8 cellular contexts compared by ENCODE assay signal in the genomic region with DNA sequence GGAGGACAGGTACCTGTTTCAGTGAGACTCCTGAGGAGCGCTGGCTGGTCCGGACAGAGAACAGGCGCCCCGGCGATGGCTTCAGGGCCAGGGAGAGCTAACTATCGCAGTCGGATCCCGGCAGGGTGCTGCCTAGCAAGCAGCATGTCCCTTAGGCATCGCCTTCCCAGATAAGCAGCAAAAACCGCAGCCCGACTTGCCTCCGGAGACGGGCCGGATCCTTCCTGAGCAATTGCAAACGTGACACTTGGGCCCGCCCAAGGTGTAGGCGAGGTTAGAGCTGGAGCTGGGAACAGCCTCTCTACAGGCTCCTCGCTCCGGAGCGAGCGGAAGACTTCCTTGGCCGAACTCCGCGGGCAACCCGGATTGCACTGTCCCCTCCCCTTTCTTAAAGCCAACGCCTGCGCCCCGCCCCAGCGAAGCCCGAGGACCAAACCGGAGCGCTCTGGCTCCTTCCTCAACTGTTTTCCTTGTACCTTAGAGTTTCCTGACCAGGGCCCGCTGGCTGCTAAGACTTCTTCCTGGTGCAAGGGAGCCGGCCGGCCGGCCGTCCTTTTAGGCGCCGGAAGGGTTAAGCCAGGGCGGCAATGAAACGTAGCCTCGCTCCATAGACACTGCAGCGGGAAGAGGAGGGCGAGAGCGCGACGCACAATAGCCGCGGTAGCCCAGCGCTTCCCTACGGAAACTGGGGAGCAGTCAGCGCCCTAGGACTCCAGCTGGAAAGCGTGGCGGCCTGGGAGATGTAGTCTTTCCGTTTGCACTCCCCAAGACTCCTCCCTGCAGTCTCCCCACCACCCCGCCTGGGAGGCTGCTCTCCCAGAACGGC. TPM values are rescaled to one million over a fixed set of nuclear protein-coding genes. Genes with fewer than 3 reads are reported as not detected.
DNase-seq lines count a peak whose midpoint lies in the region; FAIRE-seq and TF ChIP-seq lines count a peak whose summit lies in the region.

TSS of gene OPHN1 (minus strand) at position 341 of the 826 bp plus-strand sequence. CDS start 475 bp downstream, outside the sequence.

- H4K91ac ChIP-seq in neuronal stem cell (ENCODE audit: low read depth, low read length, poor library complexity): no peak within 1 kb of the TSS

- TF ChIP-seq POLR2A in GM12892 (IDR thresholded peaks at IDR 0.05; ENCODE audit: low read depth, low read length): no peak

- H3K14ac ChIP-seq in neuronal stem cell (ENCODE audit: low read length): peak within 1 kb of the TSS; percentile 71

- WGBS in neuronal stem cell (ENCODE audit: extremely low coverage in 2 of 2, insufficient read length in 2 of 2, insufficient replicate concordance in 1 of 2), 2 donors: no CpG with 5 or more reads among the region's 57 CpGs

- DNase-seq in activated naive CD4-positive, alpha-beta T cell treated with anti-CD3 and anti-CD28 coated beads for 36 hours: peak; percentile 10
- no peak for DNase-seq in activated naive CD4-positive, alpha-beta T cell (lab: John Stamatoyannopoulos, UW)
- peak; percentile 34 for DNase-seq in NCI-H526 treated with DMSO at 0.1 percent for 48 hours (lab: John Stamatoyannopoulos, UW)
- peak; percentile 4 to 84 (median 64) for DNase-seq in anterior cingulate cortex (lab: John Stamatoyannopoulos, UW)
- peak; percentile 79 for DNase-seq in cardiac septum (ENCODE audit: low spot score)
- peak; percentile 65 for DNase-seq in neuronal stem cell (ENCODE audit: low spot score)
- no peak for DNase-seq in Karpas-422
- no peak for DNase-seq in GM12892 (ENCODE audit: insufficient read length)

- H2BK5ac ChIP-seq in neuronal stem cell (ENCODE audit: low read length): no peak within 1 kb of the TSS

- CTCF ChIA-PET in activated naive CD4-positive, alpha-beta T cell treated with anti-CD3 and anti-CD28 coated beads for 36 hours (lab: Charles Lee): interaction anchor here (0.5 kb wide), 1 partner anchor 32 kb away, joined by 3 read pairs; no protein-coding TSS in a partner anchor

- no peak for FAIRE-seq in GM12892 (lab: Jason Lieb, UNC)

- H3K9me3 ChIP-seq in neuronal stem cell (replicated peaks in 1 of 2; ENCODE audit: control insufficient read depth in 2 of 2, insufficient read depth in 1 of 2, low read depth in 1 of 2, low read length in 2 of 2): no peaks in the 10 kb centered on the region
- H3K9me3 ChIP-seq in Karpas-422 (ENCODE audit: low read length): no peaks in the 10 kb centered on the region

- H4K8ac ChIP-seq in neuronal stem cell (ENCODE audit: low read depth, low read length): no peak within 1 kb of the TSS

- no peaks in the 10 kb centered on the region for H3K79me1 ChIP-seq in neuronal stem cell (ENCODE audit: low read depth, low read length)

- H3K27me3 Mint-ChIP-seq in activated naive CD4-positive, alpha-beta T cell treated with anti-CD3 and anti-CD28 coated beads for 36 hours (ENCODE audit: low read depth): peaks cover 39% of the 10 kb centered on the region

- peak within 1 kb of the TSS; percentile 63 to 91 for H3K4me3 ChIP-seq in neuronal stem cell (ENCODE audit: low read length in 2 of 2)
- no peak within 1 kb of the TSS for H3K4me3 ChIP-seq in Karpas-422 (ENCODE audit: low read length)

- H2AFZ ChIP-seq in neuronal stem cell (ENCODE audit: low read length): peak within 1 kb of the TSS; percentile 94
- H2AFZ ChIP-seq in Karpas-422 (ENCODE audit: low read length): no peak within 1 kb of the TSS

- H3K9ac ChIP-seq in neuronal stem cell (ENCODE audit: low read depth, low read length, poor library complexity) (peak within 1 kb of the TSS; percentile 16), Karpas-422 (ENCODE audit: low read length) (no peak within 1 kb of the TSS)

- H3K27ac ChIP-seq in neuronal stem cell (replicated peaks; ENCODE audit: low read length): peak within 1 kb of the TSS; percentile 87
- H3K27ac ChIP-seq in Karpas-422 (ENCODE audit: low read length): no peak within 1 kb of the TSS

- no peaks in the 10 kb centered on the region for H4K20me1 ChIP-seq in Karpas-422 (ENCODE audit: insufficient read depth, low read depth, low read length)

- no peaks in the 10 kb centered on the region for H3K9me2 ChIP-seq in Karpas-422 (replicated peaks; ENCODE audit: insufficient read depth, low read length)

- H3K36me3 Mint-ChIP-seq in activated naive CD4-positive, alpha-beta T cell treated with anti-CD3 and anti-CD28 coated beads for 36 hours (ENCODE audit: low read depth): no peaks in the 10 kb centered on the region

- H3K4ac ChIP-seq in neuronal stem cell (ENCODE audit: low read length): no peak within 1 kb of the TSS

- H3K4me2 ChIP-seq in neuronal stem cell (ENCODE audit: insufficient read depth, low read length, poor library complexity, severe bottlenecking): peak within 1 kb of the TSS; percentile 48
- no peak within 1 kb of the TSS for H3K4me2 ChIP-seq in Karpas-422 (ENCODE audit: low read depth, low read length, poor library complexity, severe bottlenecking)

- H3K36me3 ChIP-seq in neuronal stem cell (replicated peaks in 1 of 2; ENCODE audit: control insufficient read depth in 2 of 2, insufficient read depth in 2 of 2, low read length in 2 of 2): no peaks in the 10 kb centered on the region
- no peaks in the 10 kb centered on the region for H3K36me3 ChIP-seq in Karpas-422 (ENCODE audit: insufficient read depth, low read length)

- intact Hi-C loops in activated naive CD4-positive, alpha-beta T cell treated with anti-CD3 and anti-CD28 coated beads for 36 hours (cut with micrococcal nuclease): no loop called here
- intact Hi-C loops in cardiac septum (cut with DNase I): loop anchor here (5.0 kb wide), 1 partner anchor 651 kb away; no protein-coding TSS in a partner anchor

- no peaks in the 10 kb centered on the region for H3K9me3 Mint-ChIP-seq in activated naive CD4-positive, alpha-beta T cell treated with anti-CD3 and anti-CD28 coated beads for 36 hours

- peak within 1 kb of the TSS; percentile 68 for H3K4me3 Mint-ChIP-seq in activated naive CD4-positive, alpha-beta T cell treated with anti-CD3 and anti-CD28 coated beads for 36 hours

- H3K27me3 ChIP-seq in neuronal stem cell (ENCODE audit: control insufficient read depth in 3 of 3, insufficient read depth in 3 of 3, low read depth in 1 of 3, low read length in 3 of 3) (peaks cover 0 to 3% (median 0%) of the 10 kb centered on the region in 3 experiments), Karpas-422 (ENCODE audit: low read length) (no peaks in the 10 kb centered on the region)

- H3K18ac ChIP-seq in neuronal stem cell (ENCODE audit: low read length): peak within 1 kb of the TSS; percentile 83

- no peak within 1 kb of the TSS for H3K27ac Mint-ChIP-seq in activated naive CD4-positive, alpha-beta T cell treated with anti-CD3 and anti-CD28 coated beads for 36 hours

- H3K4me1 ChIP-seq in neuronal stem cell (ENCODE audit: control insufficient read depth in 2 of 2, insufficient read depth in 1 of 2, low read depth in 1 of 2, low read length in 2 of 2) (peaks cover 0 to 3% of the 10 kb centered on the region in 2 donors), Karpas-422 (ENCODE audit: low read length) (no peaks in the 10 kb centered on the region)

- no peak within 1 kb of the TSS for H3K23ac ChIP-seq in neuronal stem cell (ENCODE audit: low read depth, low read length, poor library complexity)

- H3K79me2 ChIP-seq in Karpas-422 (ENCODE audit: low read length): no peaks in the 10 kb centered on the region

- H2BK120ac ChIP-seq in neuronal stem cell (ENCODE audit: low read depth, low read length): no peak within 1 kb of the TSS

- peaks cover 5% of the 10 kb centered on the region for H3K4me1 Mint-ChIP-seq in activated naive CD4-positive, alpha-beta T cell treated with anti-CD3 and anti-CD28 coated beads for 36 hours (ENCODE audit: low read depth)

- H2AK5ac ChIP-seq in neuronal stem cell (ENCODE audit: low read depth, low read length): no peak within 1 kb of the TSS

- no peak within 1 kb of the TSS for H2BK12ac ChIP-seq in neuronal stem cell (ENCODE audit: low read length)

- peak within 1 kb of the TSS; percentile 49 for H2BK15ac ChIP-seq in neuronal stem cell (ENCODE audit: low read length)

RNA-seq across cellular contexts. Expression of gene OPHN1, which starts in this region (rescaled TPM):
- not detected for total RNA-seq in activated naive CD4-positive, alpha-beta T cell treated with anti-CD3 and anti-CD28 coated beads for 36 hours
- 4.7 TPM for total RNA-seq in cardiac septum
- polyA plus RNA-seq in neuronal stem cell (2013, experiment 1 of 2): 2.5 TPM
- polyA plus RNA-seq in neuronal stem cell (2013, experiment 2 of 2): 2.5 TPM
- not detected in 2 replicates for total RNA-seq in Karpas-422 (2014; rRNA removed; shearing (Covaris generic); ENCODE audit: low replicate concordance)
- polyA plus RNA-seq in GM12892 (2012; ENCODE audit: missing spikeins): not detected

Comparison
In these comparisons a context has a peak if more than half of its experiments do, and no peak if none do; other contexts are left out.
1. Peak in DNase-seq in activated naive CD4-positive, alpha-beta T cell treated with anti-CD3 and anti-CD28 coated beads for 36 hours; RNA of the gene not detected or under 1 TPM.
2. DNase-seq: peak in NCI-H526 treated with DMSO at 0.1 percent for 48 hours (single experiment), anterior cingulate cortex (58 of 58), cardiac septum (single experiment) and neuronal stem cell (single experiment); none in activated naive CD4-positive, alpha-beta T cell (0 of 4), Karpas-422 (single experiment) and GM12892 (single experiment).